In genomic region chrX:9320940-9321339, GRCh38 we compare ENCODE assay signal across 16 cellular contexts.
DNase-seq lines count a peak whose midpoint lies in the region; ATAC-seq, FAIRE-seq and TF ChIP-seq lines count a peak whose summit lies in the region.
"Had no signal": no experiment of that assay in that cellular context is flagged by ENCODE, and none has a peak within 500 bp of the region (broad histone marks: within the 10 kb centered on the region; RNA-seq: fewer than 3 reads in every experiment).

No MANE protein-coding gene starts in this region.

- POLR2A ChIA-PET in PC-3 (lab: Charles Lee; ENCODE audit: unreplicated experiment): interaction anchor here (1.1 kb wide), 1 partner anchor 378 kb away, joined by 5 read pairs; no protein-coding TSS in a partner anchor

- H2AFZ ChIP-seq in PC-3 (ENCODE audit: low read length): no peak overlapping the region
- no peak overlapping the region for H2AFZ ChIP-seq in fibroblast of lung (ENCODE audit: low read length)

- DNase-seq in Daoy (ENCODE audit: low read depth): peak; percentile 11
- DNase-seq in PC-3: peak; percentile 90
- peak; percentile 34 to 55 for DNase-seq in fibroblast of lung (ENCODE audit: low read depth in 2 of 2)
- DNase-seq in pancreas: peak in 1 of 6 donors; percentile 16
- no peak for DNase-seq in hypothalamus (lab: John Stamatoyannopoulos, UW)
- DNase-seq in activated gamma-delta T cell (lab: John Stamatoyannopoulos, UW): no peak
- no peak for DNase-seq in H7
- DNase-seq: CD8-positive, alpha-beta memory T cell; Kasumi-1; MV-4-11; NCI-H1436; NCI-H2029 treated with DMSO at 0.1 percent for 48 hours; NCI-H69; Right ventricle myocardium superior had no signal

- no peaks in the 10 kb centered on the region for H4K20me1 ChIP-seq in PC-3 (ENCODE audit: low read length)
- H4K20me1 ChIP-seq in fibroblast of lung (ENCODE audit: control insufficient read depth, extremely low read depth, insufficient read depth, low read length): no peaks in the 10 kb centered on the region

- CTCF ChIA-PET in PC-3 (lab: Charles Lee): no interaction called here

- intact Hi-C loops in PC-3 (cut with micrococcal nuclease) (no loop called here), pancreas (cut with DNase I) (no loop called here)

- H3K4me1 ChIP-seq in PC-3 (ENCODE audit: insufficient read depth, low read length) (peaks cover 21% of the 10 kb centered on the region), fibroblast of lung (ENCODE audit: control insufficient read depth, extremely low read depth, insufficient read depth, low read length) (no peaks in the 10 kb centered on the region), pancreas (no peaks in the 10 kb centered on the region)

- H3K9me3 ChIP-seq in PC-3 (ENCODE audit: low read length) (no peaks in the 10 kb centered on the region), fibroblast of lung (ENCODE audit: control insufficient read depth, insufficient read depth, low read depth, low read length) (no peaks in the 10 kb centered on the region), pancreas (no peaks in the 10 kb centered on the region)

- no peak for FAIRE-seq in pancreas (lab: Jason Lieb, UNC)
- FAIRE-seq: H54 had no signal

- peak overlapping the region; percentile 92 for H3K27ac ChIP-seq in PC-3 (ENCODE audit: low read length)
- H3K27ac ChIP-seq in fibroblast of lung (ENCODE audit: insufficient read depth, low read length): no peak overlapping the region
- H3K27ac ChIP-seq in pancreas: no peak overlapping the region

- no peaks in the 10 kb centered on the region for H3F3A ChIP-seq in PC-3 (ENCODE audit: low read length, unreplicated experiment)

- H3K4me2 ChIP-seq in PC-3 (ENCODE audit: low read length) (peak overlapping the region; percentile 40; the same call in 1 of the 2 replicates), fibroblast of lung (ENCODE audit: extremely low read depth, insufficient read depth, low read length) (no peak overlapping the region)

- H3K36me3 ChIP-seq in PC-3 (ENCODE audit: low read depth, low read length): no peaks in the 10 kb centered on the region
- no peaks in the 10 kb centered on the region for H3K36me3 ChIP-seq in fibroblast of lung (ENCODE audit: control insufficient read depth, insufficient read depth, low read length)
- no peaks in the 10 kb centered on the region for H3K36me3 ChIP-seq in pancreas
- H3K36me3 ChIP-seq in H7 (replicated peaks; ENCODE audit: control insufficient read depth, insufficient read depth, low read length): no peaks in the 10 kb centered on the region

- ATAC-seq in PC-3 (peak; percentile 91), pancreas (peak; percentile 71 to 85 (median 77))
- ATAC-seq: SK-N-SH treated with all-trans-retinoic acid at 6 μM for 48 hours had no signal

- H3K9me2 ChIP-seq in PC-3 (replicated peaks; ENCODE audit: low read length): no peaks in the 10 kb centered on the region

- TF ChIP-seq CTCF in PC-3 (conservative IDR thresholded peaks at IDR 0.05; ENCODE audit: low read depth, low read length): no peak
- no peak for TF ChIP-seq CTCF in fibroblast of lung (conservative IDR thresholded peaks at IDR 0.05 in 1 of 2, IDR thresholded peaks at IDR 0.05 in 1 of 2; ENCODE audit: low read depth in 1 of 2, low read length in 2 of 2)
- no peak for TF ChIP-seq CTCF in pancreas (IDR thresholded peaks at IDR 0.05)

- H3K79me2 ChIP-seq in PC-3 (ENCODE audit: low read length) (no peaks in the 10 kb centered on the region), fibroblast of lung (ENCODE audit: control insufficient read depth, insufficient read depth, low read length) (no peaks in the 10 kb centered on the region)

- BruUV-seq in PC-3 (replicated peaks; lab: Mats Ljungman, UMichigan): no TSS peak

- WGBS in pancreas, 2 donors: 19 to 20% methylated on average over 7 of the region's 7 CpGs

- no peaks in the 10 kb centered on the region for H3K27me3 ChIP-seq in PC-3 (ENCODE audit: low read length)
- no peaks in the 10 kb centered on the region for H3K27me3 ChIP-seq in fibroblast of lung (ENCODE audit: control insufficient read depth, insufficient read depth, low read length)
- H3K27me3 ChIP-seq in pancreas: peaks cover 0 to 7% (median 0%) of the 10 kb centered on the region in 4 donors
- H3K27me3 ChIP-seq in H7 (ENCODE audit: control insufficient read depth, insufficient read depth, low read length): no peaks in the 10 kb centered on the region

- peak overlapping the region; percentile 65; the same call in 1 of the 2 replicates for H3K9ac ChIP-seq in PC-3 (ENCODE audit: low read length)
- no peak overlapping the region for H3K9ac ChIP-seq in fibroblast of lung (ENCODE audit: insufficient read depth, low read length)

- H3K4me3 ChIP-seq in PC-3 (ENCODE audit: low read length): peak overlapping the region; percentile 12; the same call in 1 of the 2 replicates
- H3K4me3 ChIP-seq in fibroblast of lung (replicated peaks in 1 of 4; ENCODE audit: control extremely low read depth in 1 of 4, insufficient read depth in 1 of 4, low read depth in 3 of 4, low read length in 4 of 4): no peak overlapping the region
- no peak overlapping the region for H3K4me3 ChIP-seq in pancreas
- no peak overlapping the region for H3K4me3 ChIP-seq in H7 (ENCODE audit: insufficient read depth, low read depth, low read length)

Comparison
In these comparisons a context has a peak if more than half of its experiments do, and no peak if none do; other contexts are left out.
1. DNase-seq: peak in Daoy (single experiment), PC-3 (single experiment) and fibroblast of lung (2 of 2); none in hypothalamus (0 of 51), activated gamma-delta T cell (single experiment) and H7 (single experiment).